ENCODE assay signal across 34 cellular contexts in the genomic region with DNA sequence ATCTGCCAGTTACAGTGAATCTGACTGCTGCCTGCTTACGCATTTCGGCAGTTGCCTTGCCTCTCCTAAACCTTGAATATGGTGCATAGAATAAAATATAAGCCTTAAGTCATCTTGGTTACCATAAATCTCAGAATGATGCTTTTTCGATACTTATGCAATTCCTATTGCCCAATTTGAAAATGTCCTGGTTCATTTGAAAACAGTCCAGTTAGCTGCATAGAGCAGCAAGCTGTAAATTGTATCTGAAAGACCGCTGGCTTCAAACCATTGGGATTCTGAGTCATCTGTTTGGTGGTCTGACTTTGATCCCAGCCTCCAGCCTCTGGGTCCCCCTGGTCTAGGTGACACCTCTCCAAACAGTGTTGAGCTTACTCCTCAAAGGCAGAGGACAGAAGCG.
"Had no signal": no experiment of that assay in that cellular context is flagged by ENCODE, and none has a peak within 500 bp of the region (broad histone marks: within the 10 kb centered on the region; RNA-seq: fewer than 3 reads in every experiment).

No MANE protein-coding gene starts in this region.

- DNase-seq: activated CD4-positive, alpha-beta T cell treated with anti-CD3 and anti-CD28 coated beads for 1 hour; activated CD4-positive, alpha-beta T cell treated with anti-CD3 and anti-CD28 coated beads, Interleukin-2, amount 10 ng/mL, durations not matched to agents 24 days and 14 days; activated CD4-positive, alpha-beta T cell treated with anti-CD3 and anti-CD28 coated beads, Interleukin-2, amount 50 U/mL, for 4 hours; activated CD4-positive, CD25-positive, alpha-beta regulatory T cell; activated CD8-positive, alpha-beta T cell treated with anti-CD3 and anti-CD28 coated beads for 36 hours; activated effector memory CD4-positive, alpha-beta T cell treated with anti-CD3 and anti-CD28 coated beads, Interleukin-2, amount 50 U/mL, for 16 hours; activated naive CD4-positive, alpha-beta T cell; activated naive CD4-positive, alpha-beta T cell treated with anti-CD3 and anti-CD28 coated beads, Interleukin-2, amount 50 U/mL, for 16 hours; activated naive CD8-positive, alpha-beta T cell treated with anti-CD3 and anti-CD28 coated beads for 36 hours; activated T-cell treated with anti-CD3 and anti-CD28 coated beads, Interleukin-2, amount 50 U/mL, for 1 hour; activated T-cell treated with anti-CD3 and anti-CD28 coated beads, Interleukin-2, amount 50 U/mL, for 72 hours; amygdala; cerebellar nuclear complex; Kasumi-1; MG63; MV-4-11; NCI-H1092; NCI-H146; NCI-H187; NCI-H2029 treated with DMSO at 0.1 percent for 48 hours; NCI-H2107; NCI-H2171; NCI-H510A; NCI-H526; NCI-H748 treated with DMSO at 0.1 percent for 48 hours; NK-92 treated with Interleukin-12 subunit alpha and Interleukin-12 subunit beta, amount 100 ng/mL, for 24 hours; PC-3; Right ventricle myocardium superior; SW 1271; T-helper 1 cell; T1000; WERI-Rb-1 had no signal

- H3K4me3 Mint-ChIP-seq: activated CD8-positive, alpha-beta T cell treated with anti-CD3 and anti-CD28 coated beads for 36 hours; activated naive CD8-positive, alpha-beta T cell treated with anti-CD3 and anti-CD28 coated beads for 36 hours had no signal

- ATAC-seq: activated CD8-positive, alpha-beta T cell treated with anti-CD3 and anti-CD28 coated beads for 36 hours; activated T-cell treated with anti-CD3 and anti-CD28 coated beads, Interleukin-2, amount 50 U/mL, for 72 hours; activated T-helper 17 cell treated with anti-CD3 and anti-CD28 coated beads, Interleukin-2, amount 50 U/mL, for 72 hours; PC-3 had no signal

- H3K27ac ChIP-seq: ascending aorta, WERI-Rb-1 had no signal

- H3K9me3 Mint-ChIP-seq: activated CD4-positive, alpha-beta T cell treated with anti-CD3 and anti-CD28 coated beads, Interleukin-2, amount 10 ng/mL, durations not matched to agents 24 days and 14 days; activated CD8-positive, alpha-beta T cell treated with anti-CD3 and anti-CD28 coated beads for 36 hours; activated T-helper 17 cell treated with anti-CD3 and anti-CD28 coated beads, Interleukin-2, amount 50 U/mL, for 72 hours had no signal

- H3K27me3 Mint-ChIP-seq: activated CD8-positive, alpha-beta T cell treated with anti-CD3 and anti-CD28 coated beads for 36 hours; activated naive CD8-positive, alpha-beta T cell treated with anti-CD3 and anti-CD28 coated beads for 36 hours; activated T-helper 17 cell treated with anti-CD3 and anti-CD28 coated beads, Interleukin-2, amount 50 U/mL, for 72 hours had no signal

- H3K27me3 ChIP-seq: ascending aorta, MG63 had no signal

- H3K27ac Mint-ChIP-seq: activated CD8-positive, alpha-beta T cell treated with anti-CD3 and anti-CD28 coated beads for 36 hours; activated naive CD8-positive, alpha-beta T cell treated with anti-CD3 and anti-CD28 coated beads for 36 hours; activated T-cell treated with anti-CD3 and anti-CD28 coated beads, Interleukin-2, amount 50 U/mL, for 72 hours; activated T-helper 17 cell treated with anti-CD3 and anti-CD28 coated beads, Interleukin-2, amount 50 U/mL, for 72 hours had no signal

- H3K4me3 ChIP-seq: ascending aorta, MG63 had no signal

- H3K9me3 ChIP-seq: ascending aorta, MG63 had no signal

- H3K36me3 ChIP-seq: ascending aorta, MG63, WERI-Rb-1 had no signal
